In the genomic region with DNA sequence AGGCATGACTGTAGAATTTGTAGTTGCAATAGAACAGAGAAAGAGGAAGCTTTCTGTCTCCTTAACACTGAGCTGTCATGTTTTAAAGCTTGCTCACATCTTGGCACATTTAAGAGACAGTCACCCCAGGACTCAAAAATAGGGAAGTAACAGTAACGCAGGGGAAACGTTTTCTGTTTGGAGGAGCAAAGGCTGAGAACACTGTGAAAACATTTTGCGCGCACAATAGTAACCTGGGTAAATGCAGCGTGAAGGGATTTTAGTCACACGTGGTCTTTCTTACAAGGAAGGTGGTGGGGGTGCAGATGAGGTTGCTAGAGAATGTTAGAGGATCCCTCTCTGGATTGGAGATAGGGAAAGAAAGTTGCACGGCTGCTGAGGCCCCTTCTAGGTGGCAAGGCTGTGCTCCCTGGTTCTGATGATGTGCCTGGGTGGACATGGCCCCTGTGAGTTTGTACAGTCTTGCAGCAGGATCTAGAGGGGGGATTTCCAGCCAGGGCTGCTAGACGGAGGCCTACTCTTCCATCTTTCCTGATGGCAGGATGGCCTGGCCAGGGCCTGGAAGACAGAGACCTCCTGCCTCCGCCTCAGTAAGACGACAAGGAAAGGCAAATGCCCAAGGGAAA, we compare ENCODE assay signal across 8 cellular contexts. TPM values are rescaled to one million over a fixed set of nuclear protein-coding genes. Genes with fewer than 3 reads are reported as not detected.
DNase-seq lines count a peak whose midpoint lies in the region; ATAC-seq, FAIRE-seq and TF ChIP-seq lines count a peak whose summit lies in the region.
"Had no signal": no experiment of that assay in that cellular context is flagged by ENCODE, and none has a peak within 500 bp of the region (broad histone marks: within the 10 kb centered on the region; RNA-seq: fewer than 3 reads in every experiment).

No MANE protein-coding gene starts in this region.

- TF ChIP-seq CTCF in dorsolateral prefrontal cortex (IDR thresholded peaks at IDR 0.05 in 54 of 56, conservative IDR thresholded peaks at IDR 0.05 in 2 of 56; ENCODE audit: low read depth in 1 of 56, partially characterized antibody in 56 of 56): no peak

- H3K27ac Mint-ChIP-seq in stimulated activated naive CD8-positive, alpha-beta T cell treated with anti-CD3 and anti-CD28 coated beads, Interleukin-15, amount 100 ng/mL, for 72 hours: peak overlapping the region; percentile 22 to 60

- no peak for FAIRE-seq in urothelium cell line (lab: Jason Lieb, UNC)
- FAIRE-seq: K562 had no signal

- H3K4me1 Mint-ChIP-seq in stimulated activated naive CD8-positive, alpha-beta T cell treated with anti-CD3 and anti-CD28 coated beads, Interleukin-15, amount 100 ng/mL, for 72 hours: peaks cover 93% of the 10 kb centered on the region

- H3K27me3 Mint-ChIP-seq in stimulated activated naive CD8-positive, alpha-beta T cell treated with anti-CD3 and anti-CD28 coated beads, Interleukin-15, amount 100 ng/mL, for 72 hours: no peaks in the 10 kb centered on the region

- no peaks in the 10 kb centered on the region for H3K27me3 ChIP-seq in dorsolateral prefrontal cortex

- DNase-seq in KG1 (lab: John Stamatoyannopoulos, UW) (peak; percentile 51), dorsolateral prefrontal cortex (no peak), urothelium cell line (ENCODE audit: low spot score) (no peak), COLO668 (lab: John Stamatoyannopoulos, UW; ENCODE audit: unreplicated experiment) (no peak), dermis blood vessel endothelial cell (no peak)
- no peak for DNase-seq in stimulated activated naive CD8-positive, alpha-beta T cell treated with anti-CD3 and anti-CD28 coated beads, Interleukin-15, amount 100 ng/mL, for 72 hours

- H3K9me3 Mint-ChIP-seq in stimulated activated naive CD8-positive, alpha-beta T cell treated with anti-CD3 and anti-CD28 coated beads, Interleukin-15, amount 100 ng/mL, for 72 hours: no peaks in the 10 kb centered on the region

- peak overlapping the region in 47 of 59 donors; percentile 6 to 83 (median 58) for H3K27ac ChIP-seq in dorsolateral prefrontal cortex

- peak; percentile 62 for ATAC-seq in GM21360 (IDR thresholded peaks at IDR 0.05; ENCODE audit: unreplicated experiment)
- no peak for ATAC-seq in stimulated activated naive CD8-positive, alpha-beta T cell treated with anti-CD3 and anti-CD28 coated beads, Interleukin-15, amount 100 ng/mL, for 72 hours
- ATAC-seq: K562 had no signal

- intact Hi-C loops in dorsolateral prefrontal cortex (cut with DNase I): no loop called here

- H3K4me3 Mint-ChIP-seq in stimulated activated naive CD8-positive, alpha-beta T cell treated with anti-CD3 and anti-CD28 coated beads, Interleukin-15, amount 100 ng/mL, for 72 hours: peak overlapping the region in 1 of 2 donors; percentile 1

- H3K4me3 ChIP-seq in dorsolateral prefrontal cortex: no peak overlapping the region
- H3K4me3 ChIP-seq: K562 had no signal

RNA-seq across cellular contexts. Expression of a gene that starts 12.0 kb away (rescaled TPM):
- total RNA-seq in dorsolateral prefrontal cortex (10 to 100 TPM in 53 of 120 experiments, 1 to 10 TPM in 67; 4.8 to 16.1 (median 9.5) TPM), dermis blood vessel endothelial cell (2.1 and 2.6 TPM in 2 replicates)
